Comparison of ENCODE assay signal across 1 cellular context in genomic region chr15:31405200-31405929, GRCh38.
TF ChIP-seq lines count a peak whose summit lies in the region.

No MANE protein-coding gene starts in this region.

TF ChIP-seq in GM12878, 131 proteins besides CTCF, POLR2A, EP300 and RAD21 (continued from another document):
- TF ChIP-seq ZNF687 (IDR thresholded peaks at IDR 0.05) (no peak), NFXL1 (IDR thresholded peaks at IDR 0.05; ENCODE audit: borderline replicate concordance) (no peak), REST (IDR thresholded peaks at IDR 0.05; ENCODE audit: low read depth, low read length) (no peak), BMI1 (IDR thresholded peaks at IDR 0.05; ENCODE audit: borderline replicate concordance) (no peak), HSF1 (IDR thresholded peaks at IDR 0.05; ENCODE audit: low read depth, low read length) (no peak), E2F4 (IDR thresholded peaks at IDR 0.05; ENCODE audit: low read depth, low read length) (no peak), ZBED1 (IDR thresholded peaks at IDR 0.05; ENCODE audit: borderline replicate concordance) (no peak)
